Comparison of ENCODE assay signal across 23 cellular contexts in genomic region chr9:20921362-20921761, GRCh38.
DNase-seq lines count a peak whose midpoint lies in the region; FAIRE-seq and TF ChIP-seq lines count a peak whose summit lies in the region.
"Had no signal": no experiment of that assay in that cellular context is flagged by ENCODE, and none has a peak within 500 bp of the region (broad histone marks: within the 10 kb centered on the region; RNA-seq: fewer than 3 reads in every experiment).

No MANE protein-coding gene starts in this region.

- no peaks in the 10 kb centered on the region for H4K20me1 ChIP-seq in mammary epithelial cell (ENCODE audit: insufficient read depth, low read length)
- H4K20me1 ChIP-seq in keratinocyte (ENCODE audit: control insufficient read depth, extremely low read depth, insufficient read depth, low read length) = no peaks in the 10 kb centered on the region

- CTCF ChIA-PET in mammary epithelial cell (lab: Charles Lee; ENCODE audit: low non-redundant PET) = no interaction called here

- H3K9ac ChIP-seq in mammary epithelial cell (ENCODE audit: insufficient read depth, low read length) (no peak overlapping the region), keratinocyte (ENCODE audit: control insufficient read depth, extremely low read depth, insufficient read depth, low read length) (no peak overlapping the region)

- H3K9me1 ChIP-seq in keratinocyte (ENCODE audit: control insufficient read depth, extremely low read depth, insufficient read depth, low read length) = no peaks in the 10 kb centered on the region

- no peaks in the 10 kb centered on the region for H3K27me3 ChIP-seq in mammary epithelial cell (ENCODE audit: insufficient read depth, low read length)
- H3K27me3 ChIP-seq in keratinocyte (ENCODE audit: control insufficient read depth, extremely low read depth, insufficient read depth, low read length) = no peaks in the 10 kb centered on the region
- H3K27me3 ChIP-seq: MG63, SJSA1 had no signal

- no peak overlapping the region for H3K27ac Mint-ChIP-seq in HFFc6
- H3K27ac Mint-ChIP-seq: CD8-positive, alpha-beta T cell had no signal

- H3K4me1 Mint-ChIP-seq in HFFc6 (ENCODE audit: low read depth) = peaks cover 25% of the 10 kb centered on the region

- H3K9me3 ChIP-seq in mammary epithelial cell (replicated peaks; ENCODE audit: insufficient read depth, low read length) (no peaks in the 10 kb centered on the region), keratinocyte (ENCODE audit: control insufficient read depth, low read depth, low read length) (no peaks in the 10 kb centered on the region)
- H3K9me3 ChIP-seq: A549, Caco-2, MG63, SJSA1 had no signal

- intact Hi-C loops in mammary epithelial cell (cut with micrococcal nuclease) = no loop called here

- H3K36me3 Mint-ChIP-seq in HFFc6 (ENCODE audit: low read depth) = peaks cover 36% of the 10 kb centered on the region

- H3K4me2 ChIP-seq in mammary epithelial cell (ENCODE audit: insufficient read depth, low read depth, low read length) = no peak overlapping the region
- H3K4me2 ChIP-seq in keratinocyte (ENCODE audit: control insufficient read depth, extremely low read depth, insufficient read depth, low read depth, low read length) = no peak overlapping the region
- H3K4me2 ChIP-seq: A549 had no signal

- H3K4me3 ChIP-seq in mammary epithelial cell (replicated peaks in 1 of 3; ENCODE audit: insufficient read depth in 1 of 3, low read depth in 2 of 3, low read length in 3 of 3) (no peak overlapping the region), keratinocyte (ENCODE audit: control insufficient read depth in 2 of 3, extremely low read depth in 1 of 3, insufficient read depth in 2 of 3, low read depth in 1 of 3, low read length in 3 of 3) (no peak overlapping the region)
- H3K4me3 ChIP-seq: A549, K562, MG63, SJSA1 had no signal

- no peak overlapping the region for H3K27ac ChIP-seq in mammary epithelial cell (ENCODE audit: insufficient read depth, low read depth, low read length)
- no peak overlapping the region for H3K27ac ChIP-seq in keratinocyte (ENCODE audit: control insufficient read depth, insufficient read depth, low read length)
- H3K27ac ChIP-seq: A549, SJSA1 had no signal

- no peaks in the 10 kb centered on the region for H3K4me1 ChIP-seq in mammary epithelial cell (ENCODE audit: insufficient read depth, low read length)
- H3K4me1 ChIP-seq in keratinocyte (ENCODE audit: control insufficient read depth, extremely low read depth, insufficient read depth, low read length) = no peaks in the 10 kb centered on the region
- H3K4me1 ChIP-seq: A549, Caco-2, SJSA1 had no signal

- H3K27me3 Mint-ChIP-seq in HFFc6 (ENCODE audit: insufficient read depth) = no peaks in the 10 kb centered on the region

- no peak overlapping the region for H3K4me3 Mint-ChIP-seq in HFFc6
- H3K4me3 Mint-ChIP-seq: CD8-positive, alpha-beta T cell had no signal

- H3K79me2 ChIP-seq in mammary epithelial cell (ENCODE audit: insufficient read depth, low read length) = no peaks in the 10 kb centered on the region
- H3K79me2 ChIP-seq in keratinocyte (ENCODE audit: control insufficient read depth, insufficient read depth, low read length) = no peaks in the 10 kb centered on the region

- peak; percentile 12 for DNase-seq in HFFc6
- peak; percentile 27 for DNase-seq in NCI-H69 (lab: John Stamatoyannopoulos, UW)
- peak; percentile 74 for DNase-seq in mammary epithelial cell
- peak; percentile 44 for DNase-seq in keratinocyte (ENCODE audit: low read depth, low spot score)
- DNase-seq in activated CD4-positive, alpha-beta T cell treated with anti-CD3 and anti-CD28 coated beads for 4 hours = no peak
- no peak for DNase-seq in stimulated activated CD4-positive, alpha-beta T cell treated with anti-CD3 and anti-CD28 coated beads, Interleukin-12 subunit alpha, Interleukin-12 subunit beta, amount 100 ng/mL, for 4 hours
- DNase-seq in activated CD4-positive, CD25-positive, alpha-beta regulatory T cell (lab: John Stamatoyannopoulos, UW) = no peak
- DNase-seq: C1 segment of cervical spinal cord; Caco-2; CD8-positive, alpha-beta T cell; GF-D8; MG63; NCI-H1105 treated with DMSO at 0.1 percent for 48 hours; NCI-H146; NCI-H2029; NCI-H446 treated with DMSO at 0.1 percent for 48 hours; Right ventricle myocardium superior had no signal

- WGBS in mammary epithelial cell (ENCODE audit: low coverage, missing lambda C conversion rate) = 86% methylated on average over 1 of the region's 1 CpG

- 0 out of 2 replicates have a peak, but pooled peaks cover 7% of the 10 kb centered on the region for H3K9me3 Mint-ChIP-seq in HFFc6

- dilution Hi-C loops in mammary epithelial cell (cut with HindIII; ENCODE audit: low sequenced_read_pairs) (no loop called here), keratinocyte (cut with MboI; ENCODE audit: extremely low pct_ligation_motif_present, low sequenced_read_pairs) (no loop called here)

- in situ Hi-C loops in mammary epithelial cell (cut with MboI; ENCODE audit: low sequenced_read_pairs in 2 of 2) = loop anchor here in 1 of 2 donors (25.0 kb wide), 1 partner anchor 191 kb away; no protein-coding TSS in a partner anchor

- no TSS peak for BruUV-seq in mammary epithelial cell (replicated peaks; lab: Mats Ljungman, UMichigan)

- no peaks in the 10 kb centered on the region for H3K36me3 ChIP-seq in mammary epithelial cell (ENCODE audit: insufficient read depth, low read length)
- H3K36me3 ChIP-seq in keratinocyte (ENCODE audit: control insufficient read depth in 2 of 2, extremely low read depth in 1 of 2, insufficient read depth in 2 of 2, low read length in 2 of 2) = no peaks in the 10 kb centered on the region
- H3K36me3 ChIP-seq: SJSA1 had no signal

- FAIRE-seq in keratinocyte (lab: Jason Lieb, UNC) = peak; percentile 83
- FAIRE-seq: A549, GM12891, H54, HepG2, K562 had no signal

- no peak for TF ChIP-seq CTCF in HFFc6 (IDR thresholded peaks at IDR 0.05)
- no peak for TF ChIP-seq CTCF in mammary epithelial cell (conservative IDR thresholded peaks at IDR 0.05 in 1 of 2, IDR thresholded peaks at IDR 0.05 in 1 of 2; ENCODE audit: extremely low read depth in 1 of 2, insufficient read depth in 1 of 2, low read depth in 1 of 2, low read length in 2 of 2)
- TF ChIP-seq CTCF in keratinocyte (optimal IDR thresholded peaks at IDR 0.05 in 1 of 3, IDR thresholded peaks at IDR 0.05 in 1 of 3, conservative IDR thresholded peaks at IDR 0.05 in 1 of 3; ENCODE audit: extremely low read depth in 1 of 3, insufficient read depth in 2 of 3, low read length in 3 of 3) = no peak

- H2AFZ ChIP-seq in mammary epithelial cell (ENCODE audit: low read depth, low read length) = no peak overlapping the region
- H2AFZ ChIP-seq in keratinocyte (ENCODE audit: control insufficient read depth, low read length) = no peak overlapping the region

Comparison
In these comparisons a context has a peak if more than half of its experiments do, and no peak if none do; other contexts are left out.
1. DNase-seq: peak in HFFc6 (single experiment), NCI-H69 (single experiment), mammary epithelial cell (single experiment) and keratinocyte (single experiment); none in activated CD4-positive, alpha-beta T cell treated with anti-CD3 and anti-CD28 coated beads for 4 hours (0 of 2), stimulated activated CD4-positive, alpha-beta T cell treated with anti-CD3 and anti-CD28 coated beads, Interleukin-12 subunit alpha, Interleukin-12 subunit beta, amount 100 ng/mL, for 4 hours (single experiment) and activated CD4-positive, CD25-positive, alpha-beta regulatory T cell (0 of 4).